Comparison of ENCODE assay signal across 1 cellular context in the genomic region with DNA sequence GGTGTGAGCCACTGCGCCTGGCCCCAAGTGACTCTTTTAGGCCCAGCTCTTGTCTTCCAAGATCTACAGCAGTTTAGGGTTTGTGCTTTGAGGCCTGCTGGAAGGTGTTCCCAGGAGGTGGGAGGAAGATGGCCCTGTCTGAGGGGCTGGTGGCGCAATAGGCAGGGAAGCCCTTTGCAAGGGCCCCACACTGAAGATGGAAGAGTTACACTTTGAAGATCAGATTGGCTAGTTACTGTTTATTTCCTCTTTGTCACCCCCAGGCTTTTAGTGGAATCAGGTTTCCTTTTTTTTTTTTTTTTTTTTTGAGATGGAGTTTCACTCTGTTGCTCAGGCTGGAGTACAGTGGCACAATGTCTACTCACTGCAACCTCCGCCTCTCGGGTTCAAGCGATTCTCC.
A peak's percentile ranks its signal among the peaks of the same experiment; 100 is the strongest.
TF ChIP-seq lines count a peak whose summit lies in the region.

No MANE protein-coding gene starts in this region.

TF ChIP-seq in HEK293, 187 proteins besides CTCF, POLR2A, EP300 and RAD21 (continued from another document):
- TF ChIP-seq ZNF148 (tag by site-specific recombination; IDR thresholded peaks at IDR 0.05; ENCODE audit: borderline replicate concordance) (no peak), ZNF549 (tag by site-specific recombination; IDR thresholded peaks at IDR 0.05) (no peak), YY1 (tag by site-specific recombination; IDR thresholded peaks at IDR 0.05) (no peak), ZNF26 (tag by site-specific recombination; IDR thresholded peaks at IDR 0.05) (no peak), ZNF398 (tag by site-specific recombination; IDR thresholded peaks at IDR 0.05) (no peak), ZNF121 (tag by site-specific recombination; IDR thresholded peaks at IDR 0.05) (no peak), ZNF571 (tag by site-specific recombination; IDR thresholded peaks at IDR 0.05) (no peak), ZNF223 (tag by site-specific recombination; IDR thresholded peaks at IDR 0.05) (no peak), ZNF768 (tag by site-specific recombination; IDR thresholded peaks at IDR 0.05) (no peak), ZNF654 (tag by site-specific recombination; IDR thresholded peaks at IDR 0.05; ENCODE audit: low read depth) (no peak), ZNF521 (tag by site-specific recombination; IDR thresholded peaks at IDR 0.05) (no peak), ZNF37A (tag by site-specific recombination; IDR thresholded peaks at IDR 0.05) (no peak), ZNF488 (tag by site-specific recombination; IDR thresholded peaks at IDR 0.05) (no peak), ZNF785 (tag by site-specific recombination; IDR thresholded peaks at IDR 0.05) (no peak), ZNF670 (tag by site-specific recombination; IDR thresholded peaks at IDR 0.05; ENCODE audit: low read depth) (no peak), ZNF404 (tag by site-specific recombination; IDR thresholded peaks at IDR 0.05) (no peak), GLIS1 (tag by site-specific recombination; IDR thresholded peaks at IDR 0.05) (peak; percentile 70), ZNF324 (tag by site-specific recombination; IDR thresholded peaks at IDR 0.05) (no peak), TCF7L2 (IDR thresholded peaks at IDR 0.05; ENCODE audit: borderline replicate concordance, low read depth, low read length) (no peak), ZNF624 (tag by site-specific recombination; IDR thresholded peaks at IDR 0.05) (no peak), PRDM10 (tag by site-specific recombination; IDR thresholded peaks at IDR 0.05) (no peak), FEZF1 (tag by site-specific recombination; IDR thresholded peaks at IDR 0.05) (no peak)
- TF ChIP-seq, protein P1, sequence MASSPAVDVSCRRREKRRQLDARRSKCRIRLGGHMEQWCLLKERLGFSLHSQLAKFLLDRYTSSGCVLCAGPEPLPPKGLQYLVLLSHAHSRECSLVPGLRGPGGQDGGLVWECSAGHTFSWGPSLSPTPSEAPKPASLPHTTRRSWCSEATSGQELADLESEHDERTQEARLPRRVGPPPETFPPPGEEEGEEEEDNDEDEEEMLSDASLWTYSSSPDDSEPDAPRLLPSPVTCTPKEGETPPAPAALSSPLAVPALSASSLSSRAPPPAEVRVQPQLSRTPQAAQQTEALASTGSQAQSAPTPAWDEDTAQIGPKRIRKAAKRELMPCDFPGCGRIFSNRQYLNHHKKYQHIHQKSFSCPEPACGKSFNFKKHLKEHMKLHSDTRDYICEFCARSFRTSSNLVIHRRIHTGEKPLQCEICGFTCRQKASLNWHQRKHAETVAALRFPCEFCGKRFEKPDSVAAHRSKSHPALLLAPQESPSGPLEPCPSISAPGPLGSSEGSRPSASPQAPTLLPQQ (tag by site-specific recombination; IDR thresholded peaks at IDR 0.05) = peak; percentile 77
- TF ChIP-seq, protein P2, sequence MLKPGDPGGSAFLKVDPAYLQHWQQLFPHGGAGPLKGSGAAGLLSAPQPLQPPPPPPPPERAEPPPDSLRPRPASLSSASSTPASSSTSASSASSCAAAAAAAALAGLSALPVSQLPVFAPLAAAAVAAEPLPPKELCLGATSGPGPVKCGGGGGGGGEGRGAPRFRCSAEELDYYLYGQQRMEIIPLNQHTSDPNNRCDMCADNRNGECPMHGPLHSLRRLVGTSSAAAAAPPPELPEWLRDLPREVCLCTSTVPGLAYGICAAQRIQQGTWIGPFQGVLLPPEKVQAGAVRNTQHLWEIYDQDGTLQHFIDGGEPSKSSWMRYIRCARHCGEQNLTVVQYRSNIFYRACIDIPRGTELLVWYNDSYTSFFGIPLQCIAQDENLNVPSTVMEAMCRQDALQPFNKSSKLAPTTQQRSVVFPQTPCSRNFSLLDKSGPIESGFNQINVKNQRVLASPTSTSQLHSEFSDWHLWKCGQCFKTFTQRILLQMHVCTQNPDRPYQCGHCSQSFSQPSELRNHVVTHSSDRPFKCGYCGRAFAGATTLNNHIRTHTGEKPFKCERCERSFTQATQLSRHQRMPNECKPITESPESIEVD (tag by site-specific recombination; IDR thresholded peaks at IDR 0.05) = no peak
- TF ChIP-seq, protein P3, sequence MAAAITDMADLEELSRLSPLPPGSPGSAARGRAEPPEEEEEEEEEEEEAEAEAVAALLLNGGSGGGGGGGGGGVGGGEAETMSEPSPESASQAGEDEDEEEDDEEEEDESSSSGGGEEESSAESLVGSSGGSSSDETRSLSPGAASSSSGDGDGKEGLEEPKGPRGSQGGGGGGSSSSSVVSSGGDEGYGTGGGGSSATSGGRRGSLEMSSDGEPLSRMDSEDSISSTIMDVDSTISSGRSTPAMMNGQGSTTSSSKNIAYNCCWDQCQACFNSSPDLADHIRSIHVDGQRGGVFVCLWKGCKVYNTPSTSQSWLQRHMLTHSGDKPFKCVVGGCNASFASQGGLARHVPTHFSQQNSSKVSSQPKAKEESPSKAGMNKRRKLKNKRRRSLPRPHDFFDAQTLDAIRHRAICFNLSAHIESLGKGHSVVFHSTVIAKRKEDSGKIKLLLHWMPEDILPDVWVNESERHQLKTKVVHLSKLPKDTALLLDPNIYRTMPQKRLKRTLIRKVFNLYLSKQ (tag by site-specific recombination; IDR thresholded peaks at IDR 0.05; ENCODE audit: borderline replicate concordance) = no peak
- TF ChIP-seq, protein P4, sequence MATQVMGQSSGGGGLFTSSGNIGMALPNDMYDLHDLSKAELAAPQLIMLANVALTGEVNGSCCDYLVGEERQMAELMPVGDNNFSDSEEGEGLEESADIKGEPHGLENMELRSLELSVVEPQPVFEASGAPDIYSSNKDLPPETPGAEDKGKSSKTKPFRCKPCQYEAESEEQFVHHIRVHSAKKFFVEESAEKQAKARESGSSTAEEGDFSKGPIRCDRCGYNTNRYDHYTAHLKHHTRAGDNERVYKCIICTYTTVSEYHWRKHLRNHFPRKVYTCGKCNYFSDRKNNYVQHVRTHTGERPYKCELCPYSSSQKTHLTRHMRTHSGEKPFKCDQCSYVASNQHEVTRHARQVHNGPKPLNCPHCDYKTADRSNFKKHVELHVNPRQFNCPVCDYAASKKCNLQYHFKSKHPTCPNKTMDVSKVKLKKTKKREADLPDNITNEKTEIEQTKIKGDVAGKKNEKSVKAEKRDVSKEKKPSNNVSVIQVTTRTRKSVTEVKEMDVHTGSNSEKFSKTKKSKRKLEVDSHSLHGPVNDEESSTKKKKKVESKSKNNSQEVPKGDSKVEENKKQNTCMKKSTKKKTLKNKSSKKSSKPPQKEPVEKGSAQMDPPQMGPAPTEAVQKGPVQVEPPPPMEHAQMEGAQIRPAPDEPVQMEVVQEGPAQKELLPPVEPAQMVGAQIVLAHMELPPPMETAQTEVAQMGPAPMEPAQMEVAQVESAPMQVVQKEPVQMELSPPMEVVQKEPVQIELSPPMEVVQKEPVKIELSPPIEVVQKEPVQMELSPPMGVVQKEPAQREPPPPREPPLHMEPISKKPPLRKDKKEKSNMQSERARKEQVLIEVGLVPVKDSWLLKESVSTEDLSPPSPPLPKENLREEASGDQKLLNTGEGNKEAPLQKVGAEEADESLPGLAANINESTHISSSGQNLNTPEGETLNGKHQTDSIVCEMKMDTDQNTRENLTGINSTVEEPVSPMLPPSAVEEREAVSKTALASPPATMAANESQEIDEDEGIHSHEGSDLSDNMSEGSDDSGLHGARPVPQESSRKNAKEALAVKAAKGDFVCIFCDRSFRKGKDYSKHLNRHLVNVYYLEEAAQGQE (tag by site-specific recombination; IDR thresholded peaks at IDR 0.05) = no peak
- TF ChIP-seq, protein P5, sequence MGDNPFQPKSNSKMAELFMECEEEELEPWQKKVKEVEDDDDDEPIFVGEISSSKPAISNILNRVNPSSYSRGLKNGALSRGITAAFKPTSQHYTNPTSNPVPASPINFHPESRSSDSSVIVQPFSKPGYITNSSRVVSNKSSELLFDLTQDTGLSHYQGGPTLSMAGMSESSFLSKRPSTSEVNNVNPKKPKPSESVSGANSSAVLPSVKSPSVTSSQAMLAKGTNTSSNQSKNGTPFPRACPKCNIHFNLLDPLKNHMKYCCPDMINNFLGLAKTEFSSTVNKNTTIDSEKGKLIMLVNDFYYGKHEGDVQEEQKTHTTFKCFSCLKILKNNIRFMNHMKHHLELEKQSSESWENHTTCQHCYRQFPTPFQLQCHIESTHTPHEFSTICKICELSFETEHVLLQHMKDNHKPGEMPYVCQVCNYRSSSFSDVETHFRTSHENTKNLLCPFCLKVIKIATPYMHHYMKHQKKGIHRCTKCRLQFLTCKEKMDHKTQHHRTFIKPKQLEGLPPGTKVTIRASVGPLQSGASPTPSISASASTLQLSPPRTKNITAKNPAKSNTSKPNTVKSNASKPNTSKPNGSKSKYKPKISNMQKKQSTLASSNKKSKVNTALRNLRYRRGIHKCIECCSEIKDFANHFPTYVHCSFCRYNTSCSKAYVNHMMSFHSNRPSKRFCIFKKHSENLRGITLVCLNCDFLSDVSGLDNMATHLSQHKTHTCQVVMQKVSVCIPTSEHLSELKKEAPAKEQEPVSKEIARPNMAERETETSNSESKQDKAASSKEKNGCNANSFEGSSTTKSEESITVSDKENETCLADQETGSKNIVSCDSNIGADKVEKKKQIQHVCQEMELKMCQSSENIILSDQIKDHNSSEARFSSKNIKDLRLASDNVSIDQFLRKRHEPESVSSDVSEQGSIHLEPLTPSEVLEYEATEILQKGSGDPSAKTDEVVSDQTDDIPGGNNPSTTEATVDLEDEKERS (tag by site-specific recombination; IDR thresholded peaks at IDR 0.05) = no peak
